ENCODE assay signal across 8 cellular contexts in genomic region chr1:229254910-229255541, GRCh38. TPM values are rescaled to one million over a fixed set of nuclear protein-coding genes. Genes with fewer than 3 reads are reported as not detected.
DNase-seq lines count a peak whose midpoint lies in the region; FAIRE-seq and TF ChIP-seq lines count a peak whose summit lies in the region.

No MANE protein-coding gene starts in this region.

- no peaks in the 10 kb centered on the region for H3K79me2 ChIP-seq in trophoblast cell (ENCODE audit: control insufficient read depth, insufficient read depth, low read length, poor library complexity)

- no peak overlapping the region for H3K4me2 ChIP-seq in trophoblast cell (ENCODE audit: low read length)

- no peaks in the 10 kb centered on the region for H3K36me3 ChIP-seq in cardiac muscle cell
- no peaks in the 10 kb centered on the region for H3K36me3 ChIP-seq in right atrium auricular region
- H3K36me3 ChIP-seq in bronchial epithelial cell (ENCODE audit: control insufficient read depth, insufficient read depth, low read length) = no peaks in the 10 kb centered on the region
- no peaks in the 10 kb centered on the region for H3K36me3 ChIP-seq in trophoblast cell (ENCODE audit: control insufficient read depth in 1 of 2, insufficient read depth in 2 of 2, low read length in 2 of 2)

- no peak overlapping the region for H2BK5ac ChIP-seq in trophoblast cell (ENCODE audit: low read depth, low read length, poor library complexity)

- no peak overlapping the region for H3K4me3 ChIP-seq in cardiac muscle cell
- H3K4me3 ChIP-seq in right atrium auricular region = no peak overlapping the region
- H3K4me3 ChIP-seq in bronchial epithelial cell (ENCODE audit: low read depth, low read length) = no peak overlapping the region
- H3K4me3 ChIP-seq in trophoblast cell (ENCODE audit: low read depth, low read length) = no peak overlapping the region

- DNase-seq in cardiac muscle cell (ENCODE audit: low read depth in 1 of 2, low spot score in 1 of 2) = peak in 1 of 2 donors; percentile 59
- DNase-seq in right atrium auricular region (ENCODE audit: low spot score) = no peak
- peak; percentile 67 for DNase-seq in NCI-H510A treated with DMSO at 0.1 percent for 48 hours (lab: John Stamatoyannopoulos, UW)
- DNase-seq in bronchial epithelial cell (ENCODE audit: low read depth) = peak; percentile 40
- peak; percentile 36 to 62 for DNase-seq in trophoblast cell
- DNase-seq in HCEC 1CT = no peak
- no peak for DNase-seq in SK-N-DZ (ENCODE audit: low spot score)
- DNase-seq in GM19240 (ENCODE audit: insufficient read length, low spot score) = no peak

- H3K27ac ChIP-seq in cardiac muscle cell (no peak overlapping the region), right atrium auricular region (no peak overlapping the region), trophoblast cell (ENCODE audit: low read depth, low read length) (no peak overlapping the region)

- H4K91ac ChIP-seq in trophoblast cell (ENCODE audit: low read depth, low read length) = peak overlapping the region; percentile 78

- H4K8ac ChIP-seq in trophoblast cell (ENCODE audit: low read depth, low read length) = no peak overlapping the region

- WGBS in trophoblast cell (ENCODE audit: extremely low coverage, insufficient coverage, insufficient read length) = no CpG with 5 or more reads among the region's 1 CpG

- H3K4ac ChIP-seq in trophoblast cell (ENCODE audit: low read depth, low read length) = no peak overlapping the region

- no peak overlapping the region for H4K12ac ChIP-seq in trophoblast cell (ENCODE audit: low read depth, low read length)

- H2BK12ac ChIP-seq in trophoblast cell (ENCODE audit: low read length) = no peak overlapping the region

- peaks cover 11% of the 10 kb centered on the region for H3K4me1 ChIP-seq in cardiac muscle cell (ENCODE audit: low read depth)
- H3K4me1 ChIP-seq in right atrium auricular region = peaks cover 0 to 6% of the 10 kb centered on the region in 2 donors
- peaks cover 15 to 18% of the 10 kb centered on the region in 2 experiments for H3K4me1 ChIP-seq in trophoblast cell (ENCODE audit: control insufficient read depth in 1 of 2, insufficient read depth in 2 of 2, low read length in 2 of 2)

- no peak overlapping the region for H3K14ac ChIP-seq in trophoblast cell (ENCODE audit: low read length)

- no peak overlapping the region for H2AK5ac ChIP-seq in trophoblast cell (ENCODE audit: low read length)

- no peak for FAIRE-seq in bronchial epithelial cell (lab: Jason Lieb, UNC)

- no peak overlapping the region for H2BK120ac ChIP-seq in trophoblast cell (ENCODE audit: insufficient read depth, low read length, poor library complexity)

- H3K18ac ChIP-seq in trophoblast cell (ENCODE audit: low read length) = no peak overlapping the region

- H3K9me3 ChIP-seq in cardiac muscle cell (ENCODE audit: low read depth) (no peaks in the 10 kb centered on the region), right atrium auricular region (no peaks in the 10 kb centered on the region), trophoblast cell (ENCODE audit: insufficient read depth, low read depth, low read length) (no peaks in the 10 kb centered on the region)

- H3K27me3 ChIP-seq in cardiac muscle cell (no peaks in the 10 kb centered on the region), right atrium auricular region (no peaks in the 10 kb centered on the region), bronchial epithelial cell (ENCODE audit: control insufficient read depth, insufficient read depth, low read length) (no peaks in the 10 kb centered on the region), trophoblast cell (ENCODE audit: insufficient read depth, low read length) (no peaks in the 10 kb centered on the region)

- H3K9ac ChIP-seq in trophoblast cell (ENCODE audit: low read length) = no peak overlapping the region

- TF ChIP-seq CTCF in cardiac muscle cell (IDR thresholded peaks at IDR 0.05; ENCODE audit: low read depth, low read length) (peak; percentile 33), right atrium auricular region (IDR thresholded peaks at IDR 0.05) (peak in 1 of 2 donors; percentile 52), bronchial epithelial cell (IDR thresholded peaks at IDR 0.05; ENCODE audit: insufficient read depth, low read length, severe bottlenecking) (peak; percentile 53)

- no peak overlapping the region for H3K23ac ChIP-seq in trophoblast cell (ENCODE audit: low read length)

- H3K79me1 ChIP-seq in trophoblast cell (ENCODE audit: low read length) = peaks cover 13% of the 10 kb centered on the region

- no peak overlapping the region for H2AFZ ChIP-seq in trophoblast cell (ENCODE audit: insufficient read depth, low read length, poor library complexity)

RNA-seq across cellular contexts. Expression of gene RAB4A, which starts 15.9 kb away (rescaled TPM):
- total RNA-seq in cardiac muscle cell (43.2 and 64.8 TPM in 2 replicates), right atrium auricular region (10 to 100 TPM; 44.4 to 60.8 TPM), bronchial epithelial cell (33.4 and 39.0 TPM in 2 replicates)
- 60.7 and 69.7 TPM in 2 replicates for polyA plus RNA-seq in cardiac muscle cell
- polyA plus RNA-seq in trophoblast cell (2013) = 22.0 and 24.9 TPM in 2 replicates
- 27.8 and 30.4 TPM in 2 replicates for polyA plus RNA-seq in SK-N-DZ (2014; cell fraction: cytosol; rRNA removed)
- 18.3 and 22.9 TPM in 2 replicates for polyA plus RNA-seq in SK-N-DZ (2014; cell fraction: nucleus; rRNA removed)

Comparison
In these comparisons a context has a peak if more than half of its experiments do, and no peak if none do; other contexts are left out.
1. DNase-seq: peak in NCI-H510A treated with DMSO at 0.1 percent for 48 hours (single experiment), bronchial epithelial cell (single experiment) and trophoblast cell (2 of 2); none in right atrium auricular region (single experiment), HCEC 1CT (single experiment), SK-N-DZ (single experiment) and GM19240 (single experiment).